ENCODE assay signal across 8 cellular contexts in genomic region chr9:75087279-75087823, GRCh38. TPM values are rescaled to one million over a fixed set of nuclear protein-coding genes. Genes with fewer than 3 reads are reported as not detected.
DNase-seq lines count a peak whose midpoint lies in the region; ATAC-seq and TF ChIP-seq lines count a peak whose summit lies in the region.

No MANE protein-coding gene starts in this region.

- H3K27ac Mint-ChIP-seq in CD4-positive, alpha-beta memory T cell = peak overlapping the region; percentile 90 to 98 (median 97)

- H3K4me3 ChIP-seq in CD4-positive, alpha-beta memory T cell (ENCODE audit: low read length in 2 of 2) = peak overlapping the region; percentile 89 to 97
- H3K4me3 ChIP-seq in breast epithelium = peak overlapping the region; percentile 72 to 95 (median 94)

- intact Hi-C loops in CD4-positive, alpha-beta memory T cell (cut with micrococcal nuclease) = loop anchor here (5.0 kb wide), 1 partner anchor 1930 kb away; no protein-coding TSS in a partner anchor
- intact Hi-C loops in breast epithelium (cut with DNase I; ENCODE audit: low total_unique reads) (no loop called here), left colon (cut with DNase I, micrococcal nuclease) (no loop called here)

- POLR2A ChIA-PET in CD4-positive, alpha-beta memory T cell (lab: Charles Lee; ENCODE audit: partially characterized antibody) = interaction anchor here (0.6 to 10.7 kb wide), 24 partner anchors 9 to 804 kb away, joined by 3 to 251 read pairs (median 5); partner anchors contain the start of genes C9orf40 and CARNMT1

- H3K36me3 ChIP-seq in CD4-positive, alpha-beta memory T cell (ENCODE audit: insufficient read depth, low read length) = peaks cover 6% of the 10 kb centered on the region
- no peaks in the 10 kb centered on the region for H3K36me3 ChIP-seq in breast epithelium

- CTCF ChIA-PET in CD4-positive, alpha-beta memory T cell (lab: Charles Lee; ENCODE audit: partially characterized antibody) = interaction anchor here (0.7 to 5.7 kb wide), 15 partner anchors 10 to 313 kb away, joined by 3 to 21 read pairs (median 6); partner anchors contain the start of gene C9orf40

- peaks cover 72% of the 10 kb centered on the region for H3K4me1 ChIP-seq in CD4-positive, alpha-beta memory T cell (ENCODE audit: insufficient read depth, low read length)
- H3K4me1 ChIP-seq in breast epithelium = peaks cover 0 to 18% of the 10 kb centered on the region in 2 donors

- no peaks in the 10 kb centered on the region for H3K9me3 Mint-ChIP-seq in CD4-positive, alpha-beta memory T cell

- peak overlapping the region; percentile 92 for H3K27ac ChIP-seq in CD4-positive, alpha-beta memory T cell (ENCODE audit: low read depth, low read length)
- peak overlapping the region; percentile 93 to 98 for H3K27ac ChIP-seq in breast epithelium

- H3K27me3 ChIP-seq in CD4-positive, alpha-beta memory T cell (ENCODE audit: insufficient read depth, low read length) = no peaks in the 10 kb centered on the region
- H3K27me3 ChIP-seq in breast epithelium = no peaks in the 10 kb centered on the region

- TF ChIP-seq POLR2A in breast epithelium (IDR thresholded peaks at IDR 0.05) = no peak

- H3K27me3 Mint-ChIP-seq in CD4-positive, alpha-beta memory T cell = no peaks in the 10 kb centered on the region

- DNase-seq in CD4-positive, alpha-beta memory T cell = peak; percentile 55 to 76 (median 62)
- DNase-seq in GM19240 (ENCODE audit: insufficient read length, low spot score) (peak; percentile 9), T follicular helper cell (ENCODE audit: low read depth) (peak; percentile 40), breast epithelium (ENCODE audit: low spot score in 2 of 2) (peak in 1 of 2 donors; percentile 49), left colon (peak; percentile 50 to 63), D341Med (ENCODE audit: low spot score) (no peak)
- DNase-seq in stimulated activated CD8-positive, alpha-beta memory T cell treated with anti-CD3 and anti-CD28 coated beads, Interleukin-15, amount 100 ng/mL, for 48 hours (ENCODE audit: low read depth in 2 of 2) = peak; percentile 20 to 21

- TF ChIP-seq CTCF in breast epithelium (IDR thresholded peaks at IDR 0.05) = no peak

- H3K4me1 Mint-ChIP-seq in CD4-positive, alpha-beta memory T cell = peaks cover 55 to 86% (median 64%) of the 10 kb centered on the region in 4 donors

- peak; percentile 21 for ATAC-seq in HG03520 (IDR thresholded peaks at IDR 0.05; ENCODE audit: unreplicated experiment)
- ATAC-seq in left colon = peak; percentile 19

- no peaks in the 10 kb centered on the region for H3K9me3 ChIP-seq in CD4-positive, alpha-beta memory T cell (ENCODE audit: control insufficient read depth in 1 of 2, low read length in 2 of 2)
- H3K9me3 ChIP-seq in breast epithelium = no peaks in the 10 kb centered on the region

- H3K36me3 Mint-ChIP-seq in CD4-positive, alpha-beta memory T cell = peaks cover 9 to 41% of the 10 kb centered on the region in 2 donors

- peak overlapping the region; percentile 94 to 100 (median 97) for H3K4me3 Mint-ChIP-seq in CD4-positive, alpha-beta memory T cell

RNA-seq across cellular contexts. Expression of gene NMRK1, which starts 0.6 kb away (rescaled TPM):
- 100 to 1,000 TPM; 111 to 113 TPM for total RNA-seq in CD4-positive, alpha-beta memory T cell
- polyA plus RNA-seq in CD4-positive, alpha-beta memory T cell = 100 to 1,000 TPM in 1 of 2 donors, 10 to 100 TPM in 1; 81.3 to 131 TPM
- total RNA-seq in breast epithelium (10 to 100 TPM; 21.8 to 27.9 (median 27.7) TPM), left colon (10 to 100 TPM; 17.0 to 28.4 TPM)

RNA-seq across cellular contexts. Expression of gene OSTF1, which starts 1.0 kb away (rescaled TPM):
- 10 to 100 TPM; 59.8 to 60.8 TPM for total RNA-seq in CD4-positive, alpha-beta memory T cell
- 100 to 1,000 TPM; 178 to 188 TPM for polyA plus RNA-seq in CD4-positive, alpha-beta memory T cell
- total RNA-seq in breast epithelium = 10 to 100 TPM; 26.9 to 38.9 (median 36.4) TPM
- 10 to 100 TPM; 69.4 to 75.1 TPM for total RNA-seq in left colon

RNA-seq across cellular contexts. Expression of gene CARNMT1, which starts 59.3 kb away (rescaled TPM):
- total RNA-seq in CD4-positive, alpha-beta memory T cell = 10 to 100 TPM; 28.7 to 29.4 TPM
- polyA plus RNA-seq in CD4-positive, alpha-beta memory T cell = 10 to 100 TPM; 12.5 to 12.9 TPM
- 10 to 100 TPM; 12.3 to 31.8 (median 29.9) TPM for total RNA-seq in breast epithelium
- 10 to 100 TPM; 19.1 to 19.9 TPM for total RNA-seq in left colon
